In genomic region chr1:155017021-155017945, GRCh38 we compare ENCODE assay signal across 1 cellular context.
TF ChIP-seq lines count a peak whose summit lies in the region.

No MANE protein-coding gene starts in this region.

TF ChIP-seq in HepG2, 621 proteins besides CTCF, POLR2A, EP300 and RAD21 (continued from another document):
- TF ChIP-seq HOMEZ (CRISPR knock-in tag; IDR thresholded peaks at IDR 0.05; ENCODE audit: low read depth): no peak
- peak; percentile 63 for TF ChIP-seq RXRB (CRISPR knock-in tag; IDR thresholded peaks at IDR 0.05; ENCODE audit: borderline replicate concordance)
- peak; percentile 93 for TF ChIP-seq MAZ (IDR thresholded peaks at IDR 0.05; ENCODE audit: borderline replicate concordance, low read depth, low read length)
- TF ChIP-seq MAZ (CRISPR knock-in tag; IDR thresholded peaks at IDR 0.05; ENCODE audit: low read depth): peak; percentile 99
- TF ChIP-seq MTA3 (CRISPR knock-in tag; IDR thresholded peaks at IDR 0.05): no peak
- TF ChIP-seq CBX2 (IDR thresholded peaks at IDR 0.05; ENCODE audit: low read depth, low read length): no peak
- TF ChIP-seq CBX2 (CRISPR knock-in tag; IDR thresholded peaks at IDR 0.05; ENCODE audit: low read depth): 0 out of 2 replicates have a peak, but pooled peaks have one; percentile 68
- TF ChIP-seq ZNF280D (CRISPR knock-in tag; IDR thresholded peaks at IDR 0.05): no peak
- peak in 1 of 2 experiments; percentile 96; a peak in 2 of 4 replicates for TF ChIP-seq KLF16 (CRISPR knock-in tag; IDR thresholded peaks at IDR 0.05)
- TF ChIP-seq, protein P1, sequence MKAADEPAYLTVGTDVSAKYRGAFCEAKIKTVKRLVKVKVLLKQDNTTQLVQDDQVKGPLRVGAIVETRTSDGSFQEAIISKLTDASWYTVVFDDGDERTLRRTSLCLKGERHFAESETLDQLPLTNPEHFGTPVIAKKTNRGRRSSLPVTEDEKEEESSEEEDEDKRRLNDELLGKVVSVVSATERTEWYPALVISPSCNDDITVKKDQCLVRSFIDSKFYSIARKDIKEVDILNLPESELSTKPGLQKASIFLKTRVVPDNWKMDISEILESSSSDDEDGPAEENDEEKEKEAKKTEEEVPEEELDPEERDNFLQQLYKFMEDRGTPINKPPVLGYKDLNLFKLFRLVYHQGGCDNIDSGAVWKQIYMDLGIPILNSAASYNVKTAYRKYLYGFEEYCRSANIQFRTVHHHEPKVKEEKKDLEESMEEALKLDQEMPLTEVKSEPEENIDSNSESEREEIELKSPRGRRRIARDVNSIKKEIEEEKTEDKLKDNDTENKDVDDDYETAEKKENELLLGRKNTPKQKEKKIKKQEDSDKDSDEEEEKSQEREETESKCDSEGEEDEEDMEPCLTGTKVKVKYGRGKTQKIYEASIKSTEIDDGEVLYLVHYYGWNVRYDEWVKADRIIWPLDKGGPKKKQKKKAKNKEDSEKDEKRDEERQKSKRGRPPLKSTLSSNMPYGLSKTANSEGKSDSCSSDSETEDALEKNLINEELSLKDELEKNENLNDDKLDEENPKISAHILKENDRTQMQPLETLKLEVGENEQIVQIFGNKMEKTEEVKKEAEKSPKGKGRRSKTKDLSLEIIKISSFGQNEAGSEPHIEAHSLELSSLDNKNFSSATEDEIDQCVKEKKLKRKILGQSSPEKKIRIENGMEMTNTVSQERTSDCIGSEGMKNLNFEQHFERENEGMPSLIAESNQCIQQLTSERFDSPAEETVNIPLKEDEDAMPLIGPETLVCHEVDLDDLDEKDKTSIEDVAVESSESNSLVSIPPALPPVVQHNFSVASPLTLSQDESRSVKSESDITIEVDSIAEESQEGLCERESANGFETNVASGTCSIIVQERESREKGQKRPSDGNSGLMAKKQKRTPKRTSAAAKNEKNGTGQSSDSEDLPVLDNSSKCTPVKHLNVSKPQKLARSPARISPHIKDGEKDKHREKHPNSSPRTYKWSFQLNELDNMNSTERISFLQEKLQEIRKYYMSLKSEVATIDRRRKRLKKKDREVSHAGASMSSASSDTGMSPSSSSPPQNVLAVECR (CRISPR knock-in tag; IDR thresholded peaks at IDR 0.05; ENCODE audit: borderline replicate concordance): peak; percentile 90
- TF ChIP-seq HNRNPLL (IDR thresholded peaks at IDR 0.05; ENCODE audit: low read depth, low read length, poor library complexity, severe bottlenecking): peak; percentile 62
- TF ChIP-seq NR2F1 (CRISPR knock-in tag; IDR thresholded peaks at IDR 0.05): peak in 1 of 2 experiments; percentile 55; a peak in 1 of 4 replicates
- TF ChIP-seq, protein P2, sequence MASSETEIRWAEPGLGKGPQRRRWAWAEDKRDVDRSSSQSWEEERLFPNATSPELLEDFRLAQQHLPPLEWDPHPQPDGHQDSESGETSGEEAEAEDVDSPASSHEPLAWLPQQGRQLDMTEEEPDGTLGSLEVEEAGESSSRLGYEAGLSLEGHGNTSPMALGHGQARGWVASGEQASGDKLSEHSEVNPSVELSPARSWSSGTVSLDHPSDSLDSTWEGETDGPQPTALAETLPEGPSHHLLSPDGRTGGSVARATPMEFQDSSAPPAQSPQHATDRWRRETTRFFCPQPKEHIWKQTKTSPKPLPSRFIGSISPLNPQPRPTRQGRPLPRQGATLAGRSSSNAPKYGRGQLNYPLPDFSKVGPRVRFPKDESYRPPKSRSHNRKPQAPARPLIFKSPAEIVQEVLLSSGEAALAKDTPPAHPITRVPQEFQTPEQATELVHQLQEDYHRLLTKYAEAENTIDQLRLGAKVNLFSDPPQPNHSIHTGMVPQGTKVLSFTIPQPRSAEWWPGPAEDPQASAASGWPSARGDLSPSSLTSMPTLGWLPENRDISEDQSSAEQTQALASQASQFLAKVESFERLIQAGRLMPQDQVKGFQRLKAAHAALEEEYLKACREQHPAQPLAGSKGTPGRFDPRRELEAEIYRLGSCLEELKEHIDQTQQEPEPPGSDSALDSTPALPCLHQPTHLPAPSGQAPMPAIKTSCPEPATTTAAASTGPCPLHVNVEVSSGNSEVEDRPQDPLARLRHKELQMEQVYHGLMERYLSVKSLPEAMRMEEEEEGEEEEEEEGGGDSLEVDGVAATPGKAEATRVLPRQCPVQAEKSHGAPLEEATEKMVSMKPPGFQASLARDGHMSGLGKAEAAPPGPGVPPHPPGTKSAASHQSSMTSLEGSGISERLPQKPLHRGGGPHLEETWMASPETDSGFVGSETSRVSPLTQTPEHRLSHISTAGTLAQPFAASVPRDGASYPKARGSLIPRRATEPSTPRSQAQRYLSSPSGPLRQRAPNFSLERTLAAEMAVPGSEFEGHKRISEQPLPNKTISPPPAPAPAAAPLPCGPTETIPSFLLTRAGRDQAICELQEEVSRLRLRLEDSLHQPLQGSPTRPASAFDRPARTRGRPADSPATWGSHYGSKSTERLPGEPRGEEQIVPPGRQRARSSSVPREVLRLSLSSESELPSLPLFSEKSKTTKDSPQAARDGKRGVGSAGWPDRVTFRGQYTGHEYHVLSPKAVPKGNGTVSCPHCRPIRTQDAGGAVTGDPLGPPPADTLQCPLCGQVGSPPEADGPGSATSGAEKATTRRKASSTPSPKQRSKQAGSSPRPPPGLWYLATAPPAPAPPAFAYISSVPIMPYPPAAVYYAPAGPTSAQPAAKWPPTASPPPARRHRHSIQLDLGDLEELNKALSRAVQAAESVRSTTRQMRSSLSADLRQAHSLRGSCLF (CRISPR knock-in tag; IDR thresholded peaks at IDR 0.05; ENCODE audit: borderline replicate concordance): no peak
- TF ChIP-seq ZNF614 (CRISPR knock-in tag; IDR thresholded peaks at IDR 0.05; ENCODE audit: borderline replicate concordance): peak; percentile 83; the same call in 1 of the 2 replicates
- no peak for TF ChIP-seq ZSCAN5A (CRISPR knock-in tag; IDR thresholded peaks at IDR 0.05; ENCODE audit: borderline replicate concordance)
- peak; percentile 73; the same call in 1 of the 2 replicates for TF ChIP-seq ZNF563 (CRISPR knock-in tag; IDR thresholded peaks at IDR 0.05)
- no peak; the same call in 1 of the 2 replicates for TF ChIP-seq ELF4 (CRISPR knock-in tag; IDR thresholded peaks at IDR 0.05; ENCODE audit: borderline replicate concordance)
- no peak for TF ChIP-seq DBP (CRISPR knock-in tag; IDR thresholded peaks at IDR 0.05; ENCODE audit: not compliant biosample characterization)
- no peak for TF ChIP-seq FOXK2 (IDR thresholded peaks at IDR 0.05)
- no peak for TF ChIP-seq JUNB (CRISPR knock-in tag; IDR thresholded peaks at IDR 0.05; ENCODE audit: borderline replicate concordance)
- TF ChIP-seq HOXD1 (CRISPR knock-in tag; IDR thresholded peaks at IDR 0.05): peak; percentile 62; the same call in 1 of the 2 replicates
- no peak for TF ChIP-seq HES4 (CRISPR knock-in tag; IDR thresholded peaks at IDR 0.05; ENCODE audit: borderline replicate concordance)
- peak; percentile 90 for TF ChIP-seq ZSCAN31 (CRISPR knock-in tag; IDR thresholded peaks at IDR 0.05; ENCODE audit: low read depth)
- no peak for TF ChIP-seq MNT (IDR thresholded peaks at IDR 0.05)
- TF ChIP-seq, protein P3, sequence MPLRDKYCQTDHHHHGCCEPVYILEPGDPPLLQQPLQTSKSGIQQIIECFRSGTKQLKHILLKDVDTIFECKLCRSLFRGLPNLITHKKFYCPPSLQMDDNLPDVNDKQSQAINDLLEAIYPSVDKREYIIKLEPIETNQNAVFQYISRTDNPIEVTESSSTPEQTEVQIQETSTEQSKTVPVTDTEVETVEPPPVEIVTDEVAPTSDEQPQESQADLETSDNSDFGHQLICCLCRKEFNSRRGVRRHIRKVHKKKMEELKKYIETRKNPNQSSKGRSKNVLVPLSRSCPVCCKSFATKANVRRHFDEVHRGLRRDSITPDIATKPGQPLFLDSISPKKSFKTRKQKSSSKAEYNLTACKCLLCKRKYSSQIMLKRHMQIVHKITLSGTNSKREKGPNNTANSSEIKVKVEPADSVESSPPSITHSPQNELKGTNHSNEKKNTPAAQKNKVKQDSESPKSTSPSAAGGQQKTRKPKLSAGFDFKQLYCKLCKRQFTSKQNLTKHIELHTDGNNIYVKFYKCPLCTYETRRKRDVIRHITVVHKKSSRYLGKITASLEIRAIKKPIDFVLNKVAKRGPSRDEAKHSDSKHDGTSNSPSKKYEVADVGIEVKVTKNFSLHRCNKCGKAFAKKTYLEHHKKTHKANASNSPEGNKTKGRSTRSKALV (CRISPR knock-in tag; IDR thresholded peaks at IDR 0.05): 0 out of 2 replicates have a peak, but pooled peaks have one; percentile 31
- peak; percentile 78 for TF ChIP-seq DRAP1 (CRISPR knock-in tag; IDR thresholded peaks at IDR 0.05)
